Comparison of ENCODE assay signal across 13 cellular contexts in the genomic region with DNA sequence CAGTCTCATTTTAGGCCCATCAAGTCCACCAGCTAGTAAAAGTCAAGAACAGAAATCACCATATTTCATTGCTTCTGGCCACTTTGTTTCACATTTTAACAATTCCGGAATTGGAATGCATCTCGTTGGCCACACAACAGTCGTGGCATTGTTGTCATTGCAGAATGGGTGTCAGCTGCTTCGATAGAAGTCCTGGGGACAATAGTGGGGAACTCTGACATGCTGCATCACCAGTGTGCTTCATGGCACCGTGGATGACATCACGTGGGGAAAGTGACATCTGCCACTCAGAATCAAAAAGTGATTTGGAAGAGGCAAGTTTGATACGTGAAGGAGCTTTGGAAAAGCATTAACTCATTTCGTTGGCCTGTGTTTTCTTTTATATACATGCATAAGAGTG.
"Had no signal": no experiment of that assay in that cellular context is flagged by ENCODE, and none has a peak within 500 bp of the region (broad histone marks: within the 10 kb centered on the region; RNA-seq: fewer than 3 reads in every experiment).

No MANE protein-coding gene starts in this region.

- DNase-seq: activated CD4-positive, alpha-beta memory T cell treated with anti-CD3 and anti-CD28 coated beads for 36 hours; activated CD4-positive, alpha-beta T cell treated with anti-CD3 and anti-CD28 coated beads for 48 hours; activated naive CD4-positive, alpha-beta T cell treated with Interleukin-2 at 50 U/mL for 16 hours; activated naive CD8-positive, alpha-beta T cell treated with anti-CD3 and anti-CD28 coated beads for 36 hours; activated T-cell treated with anti-CD3 and anti-CD28 coated beads, Interleukin-2, amount 50 U/mL, for 48 hours; cortex of kidney; mucosa of descending colon; stimulated activated CD4-positive, alpha-beta T cell treated with anti-CD3 and anti-CD28 coated beads, Interleukin-4, amount 100 ng/mL, for 24 hours; stimulated activated naive CD4-positive, alpha-beta T cell treated with Interleukin-2 at 50 U/mL for 16 hours; T-helper 2 cell; tibial artery had no signal

- H3K27me3 ChIP-seq: hepatocyte, tibial artery had no signal

- H3K4me3 ChIP-seq: hepatocyte, mucosa of descending colon, tibial artery had no signal

- ATAC-seq: mucosa of descending colon had no signal

- H3K27ac ChIP-seq: epithelial cell of prostate, hepatocyte, tibial artery had no signal
